ENCODE assay signal across 8 cellular contexts in the genomic region with DNA sequence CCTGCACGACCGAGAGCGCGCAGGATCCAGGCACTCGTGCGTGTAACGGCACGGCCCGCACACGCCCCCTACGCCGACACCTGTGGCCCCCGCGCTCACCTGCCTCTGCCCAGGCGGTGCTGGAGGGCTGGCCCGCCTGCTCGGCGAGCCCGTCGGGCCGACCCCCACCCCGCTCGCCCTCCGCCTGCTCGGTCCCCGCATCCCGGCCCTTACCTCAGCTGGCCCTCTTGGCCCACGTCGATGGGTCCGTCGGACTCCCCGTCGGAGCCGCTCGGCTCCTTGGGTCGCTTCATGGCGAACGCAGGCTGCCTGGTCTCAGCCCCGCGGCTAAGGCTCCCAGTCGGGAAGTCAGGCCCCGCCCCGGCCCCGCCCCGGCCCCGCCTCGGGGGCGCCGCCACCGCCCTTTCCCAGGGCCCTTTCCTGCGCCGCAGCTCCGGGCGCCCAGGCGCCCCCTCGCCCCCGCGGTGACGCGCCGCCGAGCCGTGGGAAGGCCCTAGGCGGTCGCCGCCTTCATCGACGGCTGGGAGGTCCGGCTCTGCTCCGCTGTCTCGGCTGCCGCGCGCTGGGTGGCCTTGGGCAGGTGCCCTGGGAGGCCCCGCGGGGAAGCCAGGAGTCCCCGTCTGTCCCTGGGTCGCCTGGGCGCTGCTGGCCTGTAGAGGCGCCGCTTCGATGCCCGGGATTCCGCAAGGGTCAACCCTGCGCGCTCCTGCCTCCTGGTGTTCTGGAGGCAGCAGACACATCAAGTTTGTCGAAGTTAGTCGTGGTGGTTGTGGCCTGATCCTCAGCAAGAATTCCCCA. TPM values are rescaled to one million over a fixed set of nuclear protein-coding genes. Genes with fewer than 3 reads are reported as not detected.
A peak's percentile ranks its signal among the peaks of the same experiment; 100 is the strongest.
DNase-seq lines count a peak whose midpoint lies in the region; ATAC-seq and TF ChIP-seq lines count a peak whose summit lies in the region.

A gene (minus strand): TSS at position 311 of the 798 bp plus-strand sequence. CDS start 18 bp downstream, at position 293.

- H3K9ac ChIP-seq in liver (ENCODE audit: low read depth in 1 of 2, low read length in 2 of 2) = no peak within 1 kb of the TSS
- no peak within 1 kb of the TSS for H3K9ac ChIP-seq in Karpas-422 (ENCODE audit: low read length)

- no peaks in the 10 kb centered on the region for H3K9me3 ChIP-seq in liver (ENCODE audit: control insufficient read depth in 4 of 4, low read length in 3 of 4)
- no peaks in the 10 kb centered on the region for H3K9me3 ChIP-seq in Karpas-422 (ENCODE audit: low read length)

- H3K27ac Mint-ChIP-seq in chondrocyte (ENCODE audit: unreplicated experiment) = peak within 1 kb of the TSS; percentile 83

- peak; percentile 71 to 81 for ATAC-seq in activated CD4-positive, CD25-positive, alpha-beta regulatory T cell treated with anti-CD3 and anti-CD28 coated beads, Interleukin-2, amount 50 U/mL, for 24 hours
- no peak for ATAC-seq in GM18868 (IDR thresholded peaks at IDR 0.05; ENCODE audit: unreplicated experiment)

- TF ChIP-seq RAD21 in liver (IDR thresholded peaks at IDR 0.05) = peak in 1 of 2 donors; percentile 33

- H3K27ac ChIP-seq in liver (ENCODE audit: low read depth in 1 of 2, low read length in 2 of 2) = peak within 1 kb of the TSS; percentile 54 to 59
- no peak within 1 kb of the TSS for H3K27ac ChIP-seq in Karpas-422 (ENCODE audit: low read length)

- H3K9me2 ChIP-seq in Karpas-422 (replicated peaks; ENCODE audit: insufficient read depth, low read length) = no peaks in the 10 kb centered on the region

- H4K20me1 ChIP-seq in Karpas-422 (ENCODE audit: insufficient read depth, low read depth, low read length) = no peaks in the 10 kb centered on the region

- H3K4me3 ChIP-seq in liver (ENCODE audit: low read depth in 1 of 3, low read length in 3 of 3) (peak within 1 kb of the TSS in 2 of 3 donors; percentile 23 to 46), Karpas-422 (ENCODE audit: low read length) (no peak within 1 kb of the TSS)

- H3K27me3 Mint-ChIP-seq in chondrocyte (ENCODE audit: low read depth) = no peaks in the 10 kb centered on the region

- H2AFZ ChIP-seq in Karpas-422 (ENCODE audit: low read length) = no peak within 1 kb of the TSS

- H3K36me3 ChIP-seq in liver (ENCODE audit: control insufficient read depth in 4 of 4, insufficient read depth in 3 of 4, low read depth in 1 of 4, low read length in 3 of 4) (no peaks in the 10 kb centered on the region), Karpas-422 (ENCODE audit: insufficient read depth, low read length) (no peaks in the 10 kb centered on the region)

- H3K9me3 Mint-ChIP-seq in chondrocyte (ENCODE audit: low read depth) = no peaks in the 10 kb centered on the region

- H3K79me2 ChIP-seq in Karpas-422 (ENCODE audit: low read length) = no peaks in the 10 kb centered on the region

- DNase-seq in ELF-1 (ENCODE audit: low read depth, low spot score) (peak; percentile 78), NCI-H1930 (lab: John Stamatoyannopoulos, UW) (peak; percentile 51 to 80), chondrocyte (ENCODE audit: low spot score) (no peak), Karpas-422 (no peak)
- peak; percentile 39 to 68 (median 44) for DNase-seq in stimulated activated CD4-positive, alpha-beta T cell treated with anti-CD3 and anti-CD28 coated beads, TNF-alpha, amount 100 ng/mL, for 48 hours (ENCODE audit: low read depth in 3 of 3)

- H3K4me1 ChIP-seq in liver (ENCODE audit: control insufficient read depth in 4 of 4, insufficient read depth in 4 of 4, low read length in 3 of 4) = peaks cover 0 to 3% (median 0%) of the 10 kb centered on the region in 4 donors
- H3K4me1 ChIP-seq in Karpas-422 (ENCODE audit: low read length) = no peaks in the 10 kb centered on the region

- H3K27me3 ChIP-seq in liver (ENCODE audit: control insufficient read depth in 4 of 4, insufficient read depth in 4 of 4, low read length in 3 of 4) (peaks cover 0 to 7% (median 7%) of the 10 kb centered on the region in 4 donors), Karpas-422 (ENCODE audit: low read length) (peaks cover 3% of the 10 kb centered on the region; the same call in 1 of the 2 replicates)

- 11% methylated on average over 88 of the region's 88 CpGs for WGBS in liver

- peaks cover 3% of the 10 kb centered on the region for H3K36me3 Mint-ChIP-seq in chondrocyte (ENCODE audit: low read depth)

- H3K4me3 Mint-ChIP-seq in chondrocyte (ENCODE audit: unreplicated experiment) = peak within 1 kb of the TSS; percentile 78

- peak; percentile 76 for TF ChIP-seq CTCF in chondrocyte (IDR thresholded peaks at IDR 0.05)
- TF ChIP-seq CTCF in liver (IDR thresholded peaks at IDR 0.05; ENCODE audit: low read depth, low read length, missing input control) = peak; percentile 3

- peaks cover 79% of the 10 kb centered on the region for H3K4me1 Mint-ChIP-seq in chondrocyte (ENCODE audit: low read depth)

- H3K4me2 ChIP-seq in Karpas-422 (ENCODE audit: low read depth, low read length, poor library complexity, severe bottlenecking) = no peak within 1 kb of the TSS

TF ChIP-seq in liver, 16 proteins besides CTCF, POLR2A, EP300 and RAD21:
- TF ChIP-seq, protein P1, sequence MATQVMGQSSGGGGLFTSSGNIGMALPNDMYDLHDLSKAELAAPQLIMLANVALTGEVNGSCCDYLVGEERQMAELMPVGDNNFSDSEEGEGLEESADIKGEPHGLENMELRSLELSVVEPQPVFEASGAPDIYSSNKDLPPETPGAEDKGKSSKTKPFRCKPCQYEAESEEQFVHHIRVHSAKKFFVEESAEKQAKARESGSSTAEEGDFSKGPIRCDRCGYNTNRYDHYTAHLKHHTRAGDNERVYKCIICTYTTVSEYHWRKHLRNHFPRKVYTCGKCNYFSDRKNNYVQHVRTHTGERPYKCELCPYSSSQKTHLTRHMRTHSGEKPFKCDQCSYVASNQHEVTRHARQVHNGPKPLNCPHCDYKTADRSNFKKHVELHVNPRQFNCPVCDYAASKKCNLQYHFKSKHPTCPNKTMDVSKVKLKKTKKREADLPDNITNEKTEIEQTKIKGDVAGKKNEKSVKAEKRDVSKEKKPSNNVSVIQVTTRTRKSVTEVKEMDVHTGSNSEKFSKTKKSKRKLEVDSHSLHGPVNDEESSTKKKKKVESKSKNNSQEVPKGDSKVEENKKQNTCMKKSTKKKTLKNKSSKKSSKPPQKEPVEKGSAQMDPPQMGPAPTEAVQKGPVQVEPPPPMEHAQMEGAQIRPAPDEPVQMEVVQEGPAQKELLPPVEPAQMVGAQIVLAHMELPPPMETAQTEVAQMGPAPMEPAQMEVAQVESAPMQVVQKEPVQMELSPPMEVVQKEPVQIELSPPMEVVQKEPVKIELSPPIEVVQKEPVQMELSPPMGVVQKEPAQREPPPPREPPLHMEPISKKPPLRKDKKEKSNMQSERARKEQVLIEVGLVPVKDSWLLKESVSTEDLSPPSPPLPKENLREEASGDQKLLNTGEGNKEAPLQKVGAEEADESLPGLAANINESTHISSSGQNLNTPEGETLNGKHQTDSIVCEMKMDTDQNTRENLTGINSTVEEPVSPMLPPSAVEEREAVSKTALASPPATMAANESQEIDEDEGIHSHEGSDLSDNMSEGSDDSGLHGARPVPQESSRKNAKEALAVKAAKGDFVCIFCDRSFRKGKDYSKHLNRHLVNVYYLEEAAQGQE (IDR thresholded peaks at IDR 0.05) = no peak
- TF ChIP-seq EGR1 (IDR thresholded peaks at IDR 0.05; ENCODE audit: low read depth in 2 of 2) (no peak), NR2F2 (IDR thresholded peaks at IDR 0.05) (peak; percentile 40), JUND (IDR thresholded peaks at IDR 0.05) (no peak)

RNA-seq across cellular contexts. Expression of the gene that starts here (rescaled TPM):
- total RNA-seq in chondrocyte = 11.8 to 65.1 TPM (median 63.2 TPM) in 3 replicates
- 1 to 10 TPM in 1 of 2 donors, under 1 TPM in 1; 0.61 to 1.7 TPM for total RNA-seq in liver
- polyA plus RNA-seq in liver = 1 to 10 TPM; 1.1 to 1.3 TPM
- not detected in 2 replicates for total RNA-seq in Karpas-422 (2014; rRNA removed; shearing (Covaris generic); ENCODE audit: low replicate concordance)

Comparison
In these comparisons a context has a peak if more than half of its experiments do, and no peak if none do; other contexts are left out.
1. DNase-seq: peak in ELF-1 (single experiment), NCI-H1930 (2 of 2) and stimulated activated CD4-positive, alpha-beta T cell treated with anti-CD3 and anti-CD28 coated beads, TNF-alpha, amount 100 ng/mL, for 48 hours (3 of 3); none in chondrocyte (single experiment) and Karpas-422 (single experiment).